ENCODE assay signal across 8 cellular contexts in the genomic region with DNA sequence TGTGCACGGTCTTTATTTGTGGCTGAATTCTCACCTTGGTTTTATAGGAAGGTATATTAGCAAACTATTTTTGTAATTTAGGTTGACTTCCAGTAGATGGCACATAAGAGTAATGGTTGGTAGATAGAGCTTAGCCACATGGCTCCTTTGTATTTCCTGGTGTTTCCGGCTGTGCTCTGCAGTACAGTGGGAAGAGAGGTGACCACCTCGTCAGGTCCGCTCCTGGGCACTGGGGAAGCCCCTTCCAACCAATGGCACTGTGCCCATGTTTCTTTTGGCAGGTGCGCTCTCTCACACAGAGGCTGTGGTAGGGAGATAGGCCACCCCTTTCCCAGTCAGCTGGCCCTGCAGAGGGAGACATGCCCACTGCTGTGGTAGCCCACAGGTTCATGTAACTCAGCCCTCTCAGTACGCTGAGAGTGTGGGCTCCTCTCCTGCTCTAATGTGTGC.
DNase-seq lines count a peak whose midpoint lies in the region; ATAC-seq and TF ChIP-seq lines count a peak whose summit lies in the region.

No MANE protein-coding gene starts in this region.

- peak overlapping the region; percentile 13 for H3K27ac Mint-ChIP-seq in activated naive CD4-positive, alpha-beta T cell treated with anti-CD3 and anti-CD28 coated beads, Interleukin-2, amount 10 ng/mL, durations not matched to agents 7 days and 5 days
- H3K27ac Mint-ChIP-seq in activated naive CD4-positive, alpha-beta T cell treated with anti-CD3 and anti-CD28 coated beads for 36 hours = no peak overlapping the region
- no peak overlapping the region for H3K27ac Mint-ChIP-seq in stimulated activated effector memory CD8-positive, alpha-beta T cell treated with anti-CD3 and anti-CD28 coated beads, Interleukin-12 subunit alpha, Interleukin-12 subunit beta, amount 100 ng/mL, for 72 hours

- H3K27me3 Mint-ChIP-seq in activated naive CD4-positive, alpha-beta T cell treated with anti-CD3 and anti-CD28 coated beads, Interleukin-2, amount 10 ng/mL, durations not matched to agents 7 days and 5 days = no peaks in the 10 kb centered on the region
- peaks cover 13% of the 10 kb centered on the region for H3K27me3 Mint-ChIP-seq in activated naive CD4-positive, alpha-beta T cell treated with anti-CD3 and anti-CD28 coated beads for 36 hours (ENCODE audit: low read depth)

- CTCF ChIA-PET in activated naive CD4-positive, alpha-beta T cell treated with anti-CD3 and anti-CD28 coated beads, Interleukin-2, amount 10 ng/mL, durations not matched to agents 7 days and 5 days (lab: Charles Lee) = interaction anchor here (0.8 to 4.6 kb wide), 18 partner anchors 8 to 129 kb away, joined by 3 to 44 read pairs (median 4); no protein-coding TSS in a partner anchor
- CTCF ChIA-PET in activated naive CD4-positive, alpha-beta T cell treated with anti-CD3 and anti-CD28 coated beads for 36 hours (lab: Charles Lee) = interaction anchor here (0.6 to 4.0 kb wide), 17 partner anchors 8 to 377 kb away, joined by 3 to 25 read pairs (median 4); no protein-coding TSS in a partner anchor

- H3K4me3 ChIP-seq in Loucy (ENCODE audit: low read length, poor library complexity, severe bottlenecking) = peak overlapping the region; percentile 6

- no peaks in the 10 kb centered on the region for H3K9me2 ChIP-seq in Loucy (replicated peaks; ENCODE audit: low read depth, low read length)

- peak overlapping the region; percentile 84 for H2AFZ ChIP-seq in Loucy (ENCODE audit: low read length)

- peaks cover 2% of the 10 kb centered on the region for H3K36me3 Mint-ChIP-seq in activated naive CD4-positive, alpha-beta T cell treated with anti-CD3 and anti-CD28 coated beads, Interleukin-2, amount 10 ng/mL, durations not matched to agents 7 days and 5 days
- H3K36me3 Mint-ChIP-seq in activated naive CD4-positive, alpha-beta T cell treated with anti-CD3 and anti-CD28 coated beads for 36 hours (ENCODE audit: low read depth) = peaks cover 8% of the 10 kb centered on the region
- no peaks in the 10 kb centered on the region for H3K36me3 Mint-ChIP-seq in stimulated activated effector memory CD8-positive, alpha-beta T cell treated with anti-CD3 and anti-CD28 coated beads, Interleukin-12 subunit alpha, Interleukin-12 subunit beta, amount 100 ng/mL, for 72 hours

- no peak overlapping the region for H3K4me3 Mint-ChIP-seq in activated naive CD4-positive, alpha-beta T cell treated with anti-CD3 and anti-CD28 coated beads, Interleukin-2, amount 10 ng/mL, durations not matched to agents 7 days and 5 days
- H3K4me3 Mint-ChIP-seq in activated naive CD4-positive, alpha-beta T cell treated with anti-CD3 and anti-CD28 coated beads for 36 hours = no peak overlapping the region
- no peak overlapping the region for H3K4me3 Mint-ChIP-seq in stimulated activated effector memory CD8-positive, alpha-beta T cell treated with anti-CD3 and anti-CD28 coated beads, Interleukin-12 subunit alpha, Interleukin-12 subunit beta, amount 100 ng/mL, for 72 hours

- H3K9me3 ChIP-seq in Loucy (ENCODE audit: insufficient read depth, low read depth, low read length) = no peaks in the 10 kb centered on the region

- H3K27me3 ChIP-seq in Loucy (ENCODE audit: insufficient read depth, low read length, poor library complexity, severe bottlenecking) = no peaks in the 10 kb centered on the region

- DNase-seq in activated naive CD4-positive, alpha-beta T cell treated with anti-CD3 and anti-CD28 coated beads, Interleukin-2, amount 10 ng/mL, durations not matched to agents 7 days and 5 days = no peak
- DNase-seq in activated naive CD4-positive, alpha-beta T cell treated with anti-CD3 and anti-CD28 coated beads for 36 hours = no peak
- DNase-seq in central memory CD4-positive, alpha-beta T cell = peak; percentile 31
- DNase-seq in stimulated activated effector memory CD8-positive, alpha-beta T cell treated with anti-CD3 and anti-CD28 coated beads, Interleukin-12 subunit alpha, Interleukin-12 subunit beta, amount 100 ng/mL, for 72 hours (ENCODE audit: low spot score in 2 of 2) = no peak
- no peak for DNase-seq in DMS 273 (lab: John Stamatoyannopoulos, UW; ENCODE audit: unreplicated experiment)
- no peak for DNase-seq in foreskin melanocyte

- H4K20me1 ChIP-seq in Loucy (ENCODE audit: insufficient read depth, low read length, poor library complexity, severe bottlenecking) = no peaks in the 10 kb centered on the region

- H3F3A ChIP-seq in Loucy (ENCODE audit: low read depth) = no peaks in the 10 kb centered on the region

- H3K4me1 Mint-ChIP-seq in activated naive CD4-positive, alpha-beta T cell treated with anti-CD3 and anti-CD28 coated beads, Interleukin-2, amount 10 ng/mL, durations not matched to agents 7 days and 5 days = peaks cover 5% of the 10 kb centered on the region
- peaks cover 22% of the 10 kb centered on the region for H3K4me1 Mint-ChIP-seq in activated naive CD4-positive, alpha-beta T cell treated with anti-CD3 and anti-CD28 coated beads for 36 hours (ENCODE audit: low read depth)
- peaks cover 28% of the 10 kb centered on the region for H3K4me1 Mint-ChIP-seq in stimulated activated effector memory CD8-positive, alpha-beta T cell treated with anti-CD3 and anti-CD28 coated beads, Interleukin-12 subunit alpha, Interleukin-12 subunit beta, amount 100 ng/mL, for 72 hours

- intact Hi-C loops in activated naive CD4-positive, alpha-beta T cell treated with anti-CD3 and anti-CD28 coated beads for 36 hours (cut with micrococcal nuclease) = loop anchor here (1.0 kb wide), 2 partner anchors 65 to 122 kb away; no protein-coding TSS in a partner anchor

- H3K36me3 ChIP-seq in Loucy (ENCODE audit: insufficient read depth, low read length) = no peaks in the 10 kb centered on the region

- peak; percentile 70 for ATAC-seq in stimulated activated effector memory CD8-positive, alpha-beta T cell treated with anti-CD3 and anti-CD28 coated beads, Interleukin-12 subunit alpha, Interleukin-12 subunit beta, amount 100 ng/mL, for 72 hours
- ATAC-seq in HG02763 (IDR thresholded peaks at IDR 0.05; ENCODE audit: unreplicated experiment) = no peak

- H3K4me1 ChIP-seq in Loucy (ENCODE audit: insufficient read depth, low read length, poor library complexity, severe bottlenecking) = peaks cover 12% of the 10 kb centered on the region

- no peaks in the 10 kb centered on the region for H3K79me2 ChIP-seq in Loucy (ENCODE audit: insufficient read depth, low read length)

- peak overlapping the region; percentile 29 for H3K4me2 ChIP-seq in Loucy (ENCODE audit: low read depth, low read length, poor library complexity, severe bottlenecking)

- TF ChIP-seq CTCF in Loucy (conservative IDR thresholded peaks at IDR 0.05; ENCODE audit: low read length) = peak; percentile 75

- H3K9ac ChIP-seq in Loucy (ENCODE audit: low read depth, low read length, poor library complexity, severe bottlenecking) = peak overlapping the region; percentile 66

- peaks cover 13% of the 10 kb centered on the region for H3K9me3 Mint-ChIP-seq in activated naive CD4-positive, alpha-beta T cell treated with anti-CD3 and anti-CD28 coated beads, Interleukin-2, amount 10 ng/mL, durations not matched to agents 7 days and 5 days
- H3K9me3 Mint-ChIP-seq in activated naive CD4-positive, alpha-beta T cell treated with anti-CD3 and anti-CD28 coated beads for 36 hours = peaks cover 20% of the 10 kb centered on the region
- no peaks in the 10 kb centered on the region for H3K9me3 Mint-ChIP-seq in stimulated activated effector memory CD8-positive, alpha-beta T cell treated with anti-CD3 and anti-CD28 coated beads, Interleukin-12 subunit alpha, Interleukin-12 subunit beta, amount 100 ng/mL, for 72 hours
